1 cellular context compared by ENCODE assay signal in genomic region chr17:40551874-40552768, GRCh38.
TF ChIP-seq lines count a peak whose summit lies in the region.

No MANE protein-coding gene starts in this region.

TF ChIP-seq in GM12878, 131 proteins besides CTCF, POLR2A, EP300 and RAD21 (continued from another document and continues in another):
- TF ChIP-seq, protein P1, sequence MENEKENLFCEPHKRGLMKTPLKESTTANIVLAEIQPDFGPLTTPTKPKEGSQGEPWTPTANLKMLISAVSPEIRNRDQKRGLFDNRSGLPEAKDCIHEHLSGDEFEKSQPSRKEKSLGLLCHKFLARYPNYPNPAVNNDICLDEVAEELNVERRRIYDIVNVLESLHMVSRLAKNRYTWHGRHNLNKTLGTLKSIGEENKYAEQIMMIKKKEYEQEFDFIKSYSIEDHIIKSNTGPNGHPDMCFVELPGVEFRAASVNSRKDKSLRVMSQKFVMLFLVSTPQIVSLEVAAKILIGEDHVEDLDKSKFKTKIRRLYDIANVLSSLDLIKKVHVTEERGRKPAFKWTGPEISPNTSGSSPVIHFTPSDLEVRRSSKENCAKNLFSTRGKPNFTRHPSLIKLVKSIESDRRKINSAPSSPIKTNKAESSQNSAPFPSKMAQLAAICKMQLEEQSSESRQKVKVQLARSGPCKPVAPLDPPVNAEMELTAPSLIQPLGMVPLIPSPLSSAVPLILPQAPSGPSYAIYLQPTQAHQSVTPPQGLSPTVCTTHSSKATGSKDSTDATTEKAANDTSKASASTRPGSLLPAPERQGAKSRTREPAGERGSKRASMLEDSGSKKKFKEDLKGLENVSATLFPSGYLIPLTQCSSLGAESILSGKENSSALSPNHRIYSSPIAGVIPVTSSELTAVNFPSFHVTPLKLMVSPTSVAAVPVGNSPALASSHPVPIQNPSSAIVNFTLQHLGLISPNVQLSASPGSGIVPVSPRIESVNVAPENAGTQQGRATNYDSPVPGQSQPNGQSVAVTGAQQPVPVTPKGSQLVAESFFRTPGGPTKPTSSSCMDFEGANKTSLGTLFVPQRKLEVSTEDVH (IDR thresholded peaks at IDR 0.05; ENCODE audit: low read depth, partially characterized antibody): peak; percentile 77
- TF ChIP-seq ETV6 (conservative IDR thresholded peaks at IDR 0.05 in 1 of 2, IDR thresholded peaks at IDR 0.05 in 1 of 2; ENCODE audit: borderline replicate concordance in 1 of 2, low read depth in 1 of 2) (no peak), POU2F2 (IDR thresholded peaks at IDR 0.05; ENCODE audit: borderline replicate concordance, low read depth, low read length) (peak; percentile 62; the same call in 2 of the 3 replicates), NR2C2 (IDR thresholded peaks at IDR 0.05; ENCODE audit: borderline replicate concordance, control insufficient read depth, insufficient read length, low read depth) (no peak), RBBP5 (conservative IDR thresholded peaks at IDR 0.05) (no peak), BCL11A (IDR thresholded peaks at IDR 0.05; ENCODE audit: low read depth, low read length) (peak; percentile 42; the same call in 1 of the 2 replicates), FOXM1 (IDR thresholded peaks at IDR 0.05; ENCODE audit: low read depth, low read length) (peak; percentile 37; the same call in 1 of the 2 replicates), HDAC2 (IDR thresholded peaks at IDR 0.05) (no peak), MLLT1 (IDR thresholded peaks at IDR 0.05) (peak; percentile 80), IRF3 (IDR thresholded peaks at IDR 0.05) (no peak), TARDBP (IDR thresholded peaks at IDR 0.05; ENCODE audit: borderline replicate concordance) (peak; percentile 86), MAX (IDR thresholded peaks at IDR 0.05; ENCODE audit: low read depth, low read length) (0 out of 2 replicates have a peak, but pooled peaks have one; percentile 6), BMI1 (IDR thresholded peaks at IDR 0.05; ENCODE audit: borderline replicate concordance) (no peak; the same call in 1 of the 2 replicates), PRDM15 (CRISPR knock-in tag; IDR thresholded peaks at IDR 0.05) (peak; percentile 19), SMAD1 (IDR thresholded peaks at IDR 0.05; ENCODE audit: low read depth, partially characterized antibody) (peak; percentile 77), MTA3 (IDR thresholded peaks at IDR 0.05; ENCODE audit: borderline replicate concordance, low read length) (peak; percentile 68; the same call in 1 of the 2 replicates), TBL1XR1 (IDR thresholded peaks at IDR 0.05; ENCODE audit: low read depth, low read length) (peak; percentile 76; the same call in 1 of the 2 replicates), TCF3 (IDR thresholded peaks at IDR 0.05; ENCODE audit: borderline replicate concordance, insufficient read depth, low read depth, low read length) (peak; percentile 44; the same call in 1 of the 2 replicates), MTA2 (IDR thresholded peaks at IDR 0.05; ENCODE audit: low read depth) (0 out of 2 replicates have a peak, but pooled peaks have one; percentile 17), EED (IDR thresholded peaks at IDR 0.05; ENCODE audit: low read depth) (no peak), LARP7 (IDR thresholded peaks at IDR 0.05) (no peak; the same call in 1 of the 2 replicates), CBFB (IDR thresholded peaks at IDR 0.05; ENCODE audit: low read depth) (peak; percentile 23; the same call in 1 of the 2 replicates), MEF2B (IDR thresholded peaks at IDR 0.05; ENCODE audit: partially characterized antibody, poor library complexity, severe bottlenecking) (peak; percentile 10), GABPA (IDR thresholded peaks at IDR 0.05; ENCODE audit: low read depth) (no peak), MXI1 (IDR thresholded peaks at IDR 0.05; ENCODE audit: low read depth, low read length) (peak; percentile 22; the same call in 1 of the 2 replicates), POLR2AphosphoS5 (IDR thresholded peaks at IDR 0.05; ENCODE audit: low read length) (peak; percentile 66), RCOR1 (conservative IDR thresholded peaks at IDR 0.05; ENCODE audit: low read depth, low read length) (0 out of 2 replicates have a peak, but pooled peaks have one; percentile 89), ZNF207 (IDR thresholded peaks at IDR 0.05; ENCODE audit: borderline replicate concordance) (no peak)
- TF ChIP-seq, protein P2, sequence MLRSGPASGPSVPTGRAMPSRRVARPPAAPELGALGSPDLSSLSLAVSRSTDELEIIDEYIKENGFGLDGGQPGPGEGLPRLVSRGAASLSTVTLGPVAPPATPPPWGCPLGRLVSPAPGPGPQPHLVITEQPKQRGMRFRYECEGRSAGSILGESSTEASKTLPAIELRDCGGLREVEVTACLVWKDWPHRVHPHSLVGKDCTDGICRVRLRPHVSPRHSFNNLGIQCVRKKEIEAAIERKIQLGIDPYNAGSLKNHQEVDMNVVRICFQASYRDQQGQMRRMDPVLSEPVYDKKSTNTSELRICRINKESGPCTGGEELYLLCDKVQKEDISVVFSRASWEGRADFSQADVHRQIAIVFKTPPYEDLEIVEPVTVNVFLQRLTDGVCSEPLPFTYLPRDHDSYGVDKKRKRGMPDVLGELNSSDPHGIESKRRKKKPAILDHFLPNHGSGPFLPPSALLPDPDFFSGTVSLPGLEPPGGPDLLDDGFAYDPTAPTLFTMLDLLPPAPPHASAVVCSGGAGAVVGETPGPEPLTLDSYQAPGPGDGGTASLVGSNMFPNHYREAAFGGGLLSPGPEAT (IDR thresholded peaks at IDR 0.05; ENCODE audit: low read depth): no peak; the same call in 1 of the 2 replicates
- TF ChIP-seq, protein P3, sequence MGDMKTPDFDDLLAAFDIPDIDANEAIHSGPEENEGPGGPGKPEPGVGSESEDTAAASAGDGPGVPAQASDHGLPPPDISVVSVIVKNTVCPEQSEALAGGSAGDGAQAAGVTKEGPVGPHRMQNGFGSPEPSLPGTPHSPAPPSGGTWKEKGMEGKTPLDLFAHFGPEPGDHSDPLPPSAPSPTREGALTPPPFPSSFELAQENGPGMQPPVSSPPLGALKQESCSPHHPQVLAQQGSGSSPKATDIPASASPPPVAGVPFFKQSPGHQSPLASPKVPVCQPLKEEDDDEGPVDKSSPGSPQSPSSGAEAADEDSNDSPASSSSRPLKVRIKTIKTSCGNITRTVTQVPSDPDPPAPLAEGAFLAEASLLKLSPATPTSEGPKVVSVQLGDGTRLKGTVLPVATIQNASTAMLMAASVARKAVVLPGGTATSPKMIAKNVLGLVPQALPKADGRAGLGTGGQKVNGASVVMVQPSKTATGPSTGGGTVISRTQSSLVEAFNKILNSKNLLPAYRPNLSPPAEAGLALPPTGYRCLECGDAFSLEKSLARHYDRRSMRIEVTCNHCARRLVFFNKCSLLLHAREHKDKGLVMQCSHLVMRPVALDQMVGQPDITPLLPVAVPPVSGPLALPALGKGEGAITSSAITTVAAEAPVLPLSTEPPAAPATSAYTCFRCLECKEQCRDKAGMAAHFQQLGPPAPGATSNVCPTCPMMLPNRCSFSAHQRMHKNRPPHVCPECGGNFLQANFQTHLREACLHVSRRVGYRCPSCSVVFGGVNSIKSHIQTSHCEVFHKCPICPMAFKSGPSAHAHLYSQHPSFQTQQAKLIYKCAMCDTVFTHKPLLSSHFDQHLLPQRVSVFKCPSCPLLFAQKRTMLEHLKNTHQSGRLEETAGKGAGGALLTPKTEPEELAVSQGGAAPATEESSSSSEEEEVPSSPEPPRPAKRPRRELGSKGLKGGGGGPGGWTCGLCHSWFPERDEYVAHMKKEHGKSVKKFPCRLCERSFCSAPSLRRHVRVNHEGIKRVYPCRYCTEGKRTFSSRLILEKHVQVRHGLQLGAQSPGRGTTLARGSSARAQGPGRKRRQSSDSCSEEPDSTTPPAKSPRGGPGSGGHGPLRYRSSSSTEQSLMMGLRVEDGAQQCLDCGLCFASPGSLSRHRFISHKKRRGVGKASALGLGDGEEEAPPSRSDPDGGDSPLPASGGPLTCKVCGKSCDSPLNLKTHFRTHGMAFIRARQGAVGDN (IDR thresholded peaks at IDR 0.05): peak; percentile 45; the same call in 1 of the 2 replicates
- TF ChIP-seq, protein P4, sequence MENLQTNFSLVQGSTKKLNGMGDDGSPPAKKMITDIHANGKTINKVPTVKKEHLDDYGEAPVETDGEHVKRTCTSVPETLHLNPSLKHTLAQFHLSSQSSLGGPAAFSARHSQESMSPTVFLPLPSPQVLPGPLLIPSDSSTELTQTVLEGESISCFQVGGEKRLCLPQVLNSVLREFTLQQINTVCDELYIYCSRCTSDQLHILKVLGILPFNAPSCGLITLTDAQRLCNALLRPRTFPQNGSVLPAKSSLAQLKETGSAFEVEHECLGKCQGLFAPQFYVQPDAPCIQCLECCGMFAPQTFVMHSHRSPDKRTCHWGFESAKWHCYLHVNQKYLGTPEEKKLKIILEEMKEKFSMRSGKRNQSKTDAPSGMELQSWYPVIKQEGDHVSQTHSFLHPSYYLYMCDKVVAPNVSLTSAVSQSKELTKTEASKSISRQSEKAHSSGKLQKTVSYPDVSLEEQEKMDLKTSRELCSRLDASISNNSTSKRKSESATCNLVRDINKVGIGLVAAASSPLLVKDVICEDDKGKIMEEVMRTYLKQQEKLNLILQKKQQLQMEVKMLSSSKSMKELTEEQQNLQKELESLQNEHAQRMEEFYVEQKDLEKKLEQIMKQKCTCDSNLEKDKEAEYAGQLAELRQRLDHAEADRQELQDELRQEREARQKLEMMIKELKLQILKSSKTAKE (IDR thresholded peaks at IDR 0.05; ENCODE audit: low read depth, poor library complexity, severe bottlenecking): no peak
